9 cellular contexts compared by ENCODE assay signal in the genomic region with DNA sequence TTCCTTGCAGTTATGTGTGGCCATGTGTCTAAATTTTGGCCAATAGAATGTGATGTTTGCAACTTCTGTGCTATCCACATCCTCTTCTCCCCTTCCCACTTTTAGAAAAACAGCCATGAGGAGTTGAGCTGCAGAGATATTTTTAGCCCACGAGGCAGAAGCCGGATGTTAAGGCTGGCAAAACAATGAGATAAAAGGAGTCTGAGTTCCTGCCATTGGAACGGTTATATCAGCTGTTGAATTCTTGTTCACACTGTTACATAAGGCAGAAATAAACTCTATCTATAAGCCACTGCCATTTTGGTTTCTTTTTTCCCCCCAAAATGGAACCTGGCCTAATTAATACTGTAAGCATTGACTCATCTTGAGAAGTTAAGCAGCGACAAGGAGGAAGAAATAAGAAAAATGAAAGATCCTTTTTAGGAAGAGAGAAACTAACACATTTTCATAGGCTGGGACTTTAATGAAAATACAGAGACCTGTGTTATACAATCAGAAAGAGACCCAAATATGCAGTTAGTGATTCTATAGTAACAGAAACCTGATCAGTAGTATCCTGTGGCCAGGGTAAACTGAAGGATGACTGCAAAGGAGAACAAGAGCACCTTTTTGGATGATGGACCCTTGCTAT.
DNase-seq lines count a peak whose midpoint lies in the region; ATAC-seq and TF ChIP-seq lines count a peak whose summit lies in the region.
"Had no signal": no experiment of that assay in that cellular context is flagged by ENCODE, and none has a peak within 500 bp of the region (broad histone marks: within the 10 kb centered on the region; RNA-seq: fewer than 3 reads in every experiment).

No MANE protein-coding gene starts in this region.

- H3K9me3 Mint-ChIP-seq in activated CD8-positive, alpha-beta T cell treated with anti-CD3 and anti-CD28 coated beads, Interleukin-2, amount 10 ng/mL, durations not matched to agents 7 days and 5 days (ENCODE audit: insufficient read depth): peaks cover 25% of the 10 kb centered on the region
- H3K9me3 Mint-ChIP-seq in mesothelial cell of epicardium: peaks cover 37% of the 10 kb centered on the region

- no peaks in the 10 kb centered on the region for H3K27me3 Mint-ChIP-seq in activated CD8-positive, alpha-beta T cell treated with anti-CD3 and anti-CD28 coated beads, Interleukin-2, amount 10 ng/mL, durations not matched to agents 7 days and 5 days (ENCODE audit: low read depth)
- H3K27me3 Mint-ChIP-seq in mesothelial cell of epicardium (ENCODE audit: low read depth): no peaks in the 10 kb centered on the region

- TF ChIP-seq CTCF in GM12865 (IDR thresholded peaks at IDR 0.05; ENCODE audit: insufficient read depth, low read depth, low read length, missing control alignments) (no peak), mesothelial cell of epicardium (IDR thresholded peaks at IDR 0.05; ENCODE audit: unreplicated experiment) (no peak)

- peaks cover 9% of the 10 kb centered on the region for H3K4me1 Mint-ChIP-seq in activated CD8-positive, alpha-beta T cell treated with anti-CD3 and anti-CD28 coated beads, Interleukin-2, amount 10 ng/mL, durations not matched to agents 7 days and 5 days (ENCODE audit: low read depth)
- H3K4me1 Mint-ChIP-seq in mesothelial cell of epicardium: peaks cover 4% of the 10 kb centered on the region

- POLR2A ChIA-PET in activated CD8-positive, alpha-beta T cell treated with anti-CD3 and anti-CD28 coated beads, Interleukin-2, amount 10 ng/mL, durations not matched to agents 7 days and 5 days (lab: Charles Lee): interaction anchor here (0.7 kb wide), 1 partner anchor 241 kb away, joined by 3 read pairs; no protein-coding TSS in a partner anchor

- H3K4me3 ChIP-seq in GM12865 (ENCODE audit: low read depth, low read length): no peak overlapping the region
- H3K4me3 ChIP-seq: psoas muscle had no signal

- peaks cover 24% of the 10 kb centered on the region for H3K36me3 Mint-ChIP-seq in activated CD8-positive, alpha-beta T cell treated with anti-CD3 and anti-CD28 coated beads, Interleukin-2, amount 10 ng/mL, durations not matched to agents 7 days and 5 days (ENCODE audit: low read depth)
- peaks cover 35% of the 10 kb centered on the region for H3K36me3 Mint-ChIP-seq in mesothelial cell of epicardium

- peak; percentile 26 for DNase-seq in GM12865 (ENCODE audit: low read depth)
- DNase-seq in HT1080 (ENCODE audit: low read depth): peak; percentile 5
- peak; percentile 21 for DNase-seq in activated CD8-positive, alpha-beta T cell treated with anti-CD3 and anti-CD28 coated beads, Interleukin-2, amount 10 ng/mL, durations not matched to agents 7 days and 5 days
- DNase-seq in mesothelial cell of epicardium (ENCODE audit: low spot score in 2 of 2, unreplicated experiment in 2 of 2): no peak
- DNase-seq in DMS 273 treated with DMSO at 0.1 percent for 48 hours (lab: John Stamatoyannopoulos, UW): no peak
- no peak for DNase-seq in NCI-H82 (lab: John Stamatoyannopoulos, UW)
- DNase-seq: NCI-H1092, psoas muscle had no signal

- CTCF ChIA-PET in activated CD8-positive, alpha-beta T cell treated with anti-CD3 and anti-CD28 coated beads, Interleukin-2, amount 10 ng/mL, durations not matched to agents 7 days and 5 days (lab: Charles Lee): no interaction called here

- ATAC-seq in activated CD8-positive, alpha-beta T cell treated with anti-CD3 and anti-CD28 coated beads, Interleukin-2, amount 10 ng/mL, durations not matched to agents 7 days and 5 days: peak; percentile 30
- ATAC-seq in GM21447 (IDR thresholded peaks at IDR 0.05; ENCODE audit: unreplicated experiment): no peak
- ATAC-seq: psoas muscle had no signal

- peak overlapping the region; percentile 75 for H3K27ac Mint-ChIP-seq in activated CD8-positive, alpha-beta T cell treated with anti-CD3 and anti-CD28 coated beads, Interleukin-2, amount 10 ng/mL, durations not matched to agents 7 days and 5 days
- H3K27ac Mint-ChIP-seq in mesothelial cell of epicardium: peak overlapping the region; percentile 58

- peak overlapping the region; percentile 10 for H3K4me3 Mint-ChIP-seq in activated CD8-positive, alpha-beta T cell treated with anti-CD3 and anti-CD28 coated beads, Interleukin-2, amount 10 ng/mL, durations not matched to agents 7 days and 5 days
- no peak overlapping the region for H3K4me3 Mint-ChIP-seq in mesothelial cell of epicardium

Comparison
In these comparisons a context has a peak if more than half of its experiments do, and no peak if none do; other contexts are left out.
1. DNase-seq: peak in GM12865 (single experiment), HT1080 (single experiment) and activated CD8-positive, alpha-beta T cell treated with anti-CD3 and anti-CD28 coated beads, Interleukin-2, amount 10 ng/mL, durations not matched to agents 7 days and 5 days (single experiment); none in mesothelial cell of epicardium (0 of 2), DMS 273 treated with DMSO at 0.1 percent for 48 hours (single experiment) and NCI-H82 (single experiment).